In genomic region chrX:114797494-114797893, GRCh38 we compare ENCODE assay signal across 18 cellular contexts.
"Had no signal": no experiment of that assay in that cellular context is flagged by ENCODE, and none has a peak within 500 bp of the region (broad histone marks: within the 10 kb centered on the region; RNA-seq: fewer than 3 reads in every experiment).

No MANE protein-coding gene starts in this region.

- DNase-seq: colonic mucosa; dermis blood vessel endothelial cell; esophagus squamous epithelium; kidney; left cardiac atrium; mucosa of descending colon; naive thymus-derived CD8-positive, alpha-beta T cell; psoas muscle; right cardiac atrium; small intestine; stimulated activated CD4-positive, alpha-beta T cell treated with anti-CD3 and anti-CD28 coated beads, Interleukin-12 subunit alpha, Interleukin-12 subunit beta, amount 100 ng/mL, for 4 hours; stimulated activated naive CD4-positive, alpha-beta T cell; stomach; substantia nigra; transverse colon had no signal

- H3K79me2 ChIP-seq: hepatocyte had no signal

- H3K4me1 ChIP-seq: colonic mucosa, esophagus squamous epithelium, psoas muscle, stomach, transverse colon had no signal

- H3K4me2 ChIP-seq: hepatocyte had no signal

- H3K9me3 ChIP-seq: colonic mucosa, esophagus squamous epithelium, mucosa of descending colon, neutrophil, thoracic aorta, transverse colon had no signal

- H3K27me3 ChIP-seq: colonic mucosa, hepatocyte, neutrophil, stomach, transverse colon had no signal

- H3K27ac ChIP-seq: colonic mucosa, esophagus squamous epithelium, hepatocyte, neutrophil, psoas muscle, stomach, thoracic aorta, transverse colon had no signal

- ATAC-seq: left cardiac atrium; mucosa of descending colon; naive thymus-derived CD8-positive, alpha-beta T cell; psoas muscle; right cardiac atrium had no signal

- H3K4me3 ChIP-seq: colonic mucosa, esophagus squamous epithelium, hepatocyte, mucosa of descending colon, psoas muscle, stomach, thoracic aorta, transverse colon had no signal

- H3K36me3 ChIP-seq: colonic mucosa, esophagus squamous epithelium, neutrophil, stomach, thoracic aorta, transverse colon had no signal

- H2AFZ ChIP-seq: hepatocyte had no signal
